ENCODE assay signal across 12 cellular contexts in genomic region chr1:37752213-37752582, GRCh38. TPM values are rescaled to one million over a fixed set of nuclear protein-coding genes. Genes with fewer than 3 reads are reported as not detected.
DNase-seq lines count a peak whose midpoint lies in the region; ATAC-seq, FAIRE-seq and TF ChIP-seq lines count a peak whose summit lies in the region.
"Had no signal": no experiment of that assay in that cellular context is flagged by ENCODE, and none has a peak within 500 bp of the region (broad histone marks: within the 10 kb centered on the region; RNA-seq: fewer than 3 reads in every experiment).

No MANE protein-coding gene starts in this region.

- no peak overlapping the region for H3K4me2 ChIP-seq in endothelial cell of umbilical vein (ENCODE audit: insufficient read depth, low read length)

- no peaks in the 10 kb centered on the region for H4K20me1 ChIP-seq in endothelial cell of umbilical vein (replicated peaks; ENCODE audit: control insufficient read depth, extremely low read depth, insufficient read depth, low read length)

- no TSS peak for BruUV-seq in endothelial cell of umbilical vein (replicated peaks; lab: Mats Ljungman, UMichigan)

- H3K4me1 ChIP-seq in Peyer's patch: peaks cover 0 to 17% (median 0%) of the 10 kb centered on the region in 4 donors
- no peaks in the 10 kb centered on the region for H3K4me1 ChIP-seq in endothelial cell of umbilical vein (ENCODE audit: control insufficient read depth, extremely low read depth, insufficient read depth, low read length)

- no peaks in the 10 kb centered on the region for H3K9me1 ChIP-seq in endothelial cell of umbilical vein (replicated peaks; ENCODE audit: control insufficient read depth, extremely low read depth, insufficient read depth, low read length)

- H3K27me3 ChIP-seq in Peyer's patch (peaks cover 0 to 14% of the 10 kb centered on the region in 2 donors), endothelial cell of umbilical vein (ENCODE audit: control insufficient read depth in 2 of 2, insufficient read depth in 2 of 2, low read length in 2 of 2) (peaks cover 25 to 33% of the 10 kb centered on the region in 2 experiments)

- no peak for TF ChIP-seq POLR2A in Peyer's patch (IDR thresholded peaks at IDR 0.05)
- no peak for TF ChIP-seq POLR2A in endothelial cell of umbilical vein (IDR thresholded peaks at IDR 0.05; ENCODE audit: low read depth, low read length)

- no peaks in the 10 kb centered on the region for H3K9me3 ChIP-seq in Peyer's patch
- no peaks in the 10 kb centered on the region for H3K9me3 ChIP-seq in endothelial cell of umbilical vein (replicated peaks; ENCODE audit: control insufficient read depth, insufficient read depth, low read length)

- no peak for ATAC-seq in activated CD4-positive, alpha-beta T cell treated with anti-CD3 and anti-CD28 coated beads for 36 hours
- no peak for ATAC-seq in GM19328 (IDR thresholded peaks at IDR 0.05; ENCODE audit: unreplicated experiment)

- intact Hi-C loops in activated CD4-positive, alpha-beta T cell treated with anti-CD3 and anti-CD28 coated beads for 36 hours (cut with DNase I, micrococcal nuclease): no loop called here
- intact Hi-C loops in endothelial cell of umbilical vein (cut with micrococcal nuclease): no loop called here

- H3K4me3 ChIP-seq in Peyer's patch: peak overlapping the region; percentile 30 to 73 (median 58)
- no peak overlapping the region for H3K4me3 ChIP-seq in endothelial cell of umbilical vein (replicated peaks in 1 of 3; ENCODE audit: insufficient read depth in 1 of 3, low read depth in 1 of 3, low read length in 3 of 3)

- peak overlapping the region in 1 of 4 donors; percentile 19 for H3K27ac ChIP-seq in Peyer's patch
- H3K27ac ChIP-seq in endothelial cell of umbilical vein (ENCODE audit: insufficient read depth, low read depth, low read length): no peak overlapping the region

- H3K4me3 Mint-ChIP-seq in activated CD4-positive, alpha-beta T cell treated with anti-CD3 and anti-CD28 coated beads for 36 hours: peak overlapping the region; percentile 57

- dilution Hi-C loops in endothelial cell of umbilical vein (cut with MboI; ENCODE audit: extremely low pct_ligation_motif_present, low sequenced_read_pairs): no loop called here

- H3K36me3 ChIP-seq in Peyer's patch (no peaks in the 10 kb centered on the region), endothelial cell of umbilical vein (ENCODE audit: control insufficient read depth in 2 of 2, extremely low read depth in 1 of 2, insufficient read depth in 2 of 2, low read length in 2 of 2) (no peaks in the 10 kb centered on the region)

- H3K4me1 Mint-ChIP-seq in activated CD4-positive, alpha-beta T cell treated with anti-CD3 and anti-CD28 coated beads for 36 hours: peaks cover 18% of the 10 kb centered on the region

- H3K27me3 Mint-ChIP-seq in activated CD4-positive, alpha-beta T cell treated with anti-CD3 and anti-CD28 coated beads for 36 hours: peaks cover 46% of the 10 kb centered on the region

- POLR2A ChIA-PET in activated CD4-positive, alpha-beta T cell treated with anti-CD3 and anti-CD28 coated beads for 36 hours (lab: Charles Lee): no interaction called here
- POLR2A ChIA-PET in endothelial cell of umbilical vein (lab: Charles Lee): no interaction called here

- no peak for TF ChIP-seq CTCF in Peyer's patch (IDR thresholded peaks at IDR 0.05)
- TF ChIP-seq CTCF in endothelial cell of umbilical vein (IDR thresholded peaks at IDR 0.05; ENCODE audit: extremely low read depth in 1 of 2, insufficient read depth in 1 of 2, low read depth in 1 of 2, low read length in 2 of 2): no peak

- H3K27ac Mint-ChIP-seq in activated CD4-positive, alpha-beta T cell treated with anti-CD3 and anti-CD28 coated beads for 36 hours: no peak overlapping the region

- no peaks in the 10 kb centered on the region for H3K36me3 Mint-ChIP-seq in activated CD4-positive, alpha-beta T cell treated with anti-CD3 and anti-CD28 coated beads for 36 hours (ENCODE audit: low read depth)

- no peak overlapping the region for H2AFZ ChIP-seq in endothelial cell of umbilical vein (ENCODE audit: low read depth, low read length)

- FAIRE-seq in endothelial cell of umbilical vein (lab: Jason Lieb, UNC): no peak
- FAIRE-seq: H54 had no signal

- no peak overlapping the region for H3K9ac ChIP-seq in endothelial cell of umbilical vein (replicated peaks; ENCODE audit: extremely low read depth, insufficient read depth, low read length)

- DNase-seq in activated CD4-positive, alpha-beta T cell treated with anti-CD3 and anti-CD28 coated beads for 36 hours: no peak
- DNase-seq in activated CD4-positive, alpha-beta T cell treated with anti-CD3 and anti-CD28 coated beads for 48 hours: no peak
- DNase-seq in Peyer's patch (no peak), endothelial cell of umbilical vein (ENCODE audit: low read depth, low spot score) (no peak), retina (peak; percentile 41), DMS153 (lab: John Stamatoyannopoulos, UW) (no peak)
- DNase-seq in activated CD4-positive, CD25-positive, alpha-beta regulatory T cell (lab: John Stamatoyannopoulos, UW): no peak
- DNase-seq: cortex of kidney, kidney glomerular epithelial cell had no signal

- no peaks in the 10 kb centered on the region for H3K9me3 Mint-ChIP-seq in activated CD4-positive, alpha-beta T cell treated with anti-CD3 and anti-CD28 coated beads for 36 hours (ENCODE audit: low read depth)

- CTCF ChIA-PET in activated CD4-positive, alpha-beta T cell treated with anti-CD3 and anti-CD28 coated beads for 36 hours (lab: Charles Lee): no interaction called here
- CTCF ChIA-PET in endothelial cell of umbilical vein (lab: Charles Lee): no interaction called here

- H3K79me2 ChIP-seq in endothelial cell of umbilical vein (ENCODE audit: control insufficient read depth, insufficient read depth, low read length): no peaks in the 10 kb centered on the region

RNA-seq across cellular contexts. Expression of gene EPHA10, which starts 12.7 kb away (rescaled TPM):
- total RNA-seq in activated CD4-positive, alpha-beta T cell treated with anti-CD3 and anti-CD28 coated beads for 36 hours: under 1 TPM; 0.43 to 0.51 TPM
- 10 to 100 TPM in 3 of 4 donors, 1 to 10 TPM in 1; 9.9 to 67.8 (median 58.0) TPM for total RNA-seq in Peyer's patch
- total RNA-seq in endothelial cell of umbilical vein: not detected in 2 replicates
- polyA plus RNA-seq in endothelial cell of umbilical vein: not detected in 2 replicates
- polyA plus RNA-seq in endothelial cell of umbilical vein (2011; cell fraction: cytosol; rRNA removed): not detected in 2 replicates
- polyA plus RNA-seq in endothelial cell of umbilical vein (2011; cell fraction: nucleus; rRNA removed): 0.03 TPM in 1 of 2 replicates, not detected in the other
- polyA plus RNA-seq in endothelial cell of umbilical vein (2012): not detected in 2 replicates
- polyA minus RNA-seq in endothelial cell of umbilical vein: not detected in 2 replicates
- polyA minus RNA-seq in endothelial cell of umbilical vein (2011; cell fraction: cytosol; rRNA and poly(A)+ RNA removed): 0.72 TPM
- polyA minus RNA-seq in endothelial cell of umbilical vein (2011; cell fraction: nucleus; rRNA and poly(A)+ RNA removed): not detected in 2 replicates
- polyA plus RNA-seq: AG04450 had no signal

RNA-seq across cellular contexts. Expression of gene MANEAL, which starts 41.4 kb away (rescaled TPM):
- 1 to 10 TPM; 1.0 TPM for total RNA-seq in activated CD4-positive, alpha-beta T cell treated with anti-CD3 and anti-CD28 coated beads for 36 hours
- total RNA-seq in Peyer's patch (1 to 10 TPM; 3.3 to 3.8 (median 3.6) TPM), endothelial cell of umbilical vein (0.66 and 0.92 TPM in 2 replicates)
- 1.3 and 1.9 TPM in 2 replicates for polyA plus RNA-seq in endothelial cell of umbilical vein
- 1.1 and 1.2 TPM in 2 replicates for polyA plus RNA-seq in endothelial cell of umbilical vein (2011; cell fraction: cytosol; rRNA removed)
- 0.25 and 0.45 TPM in 2 replicates for polyA plus RNA-seq in endothelial cell of umbilical vein (2011; cell fraction: nucleus; rRNA removed)
- polyA plus RNA-seq in endothelial cell of umbilical vein (2012): 0.55 and 0.80 TPM in 2 replicates
- polyA minus RNA-seq in endothelial cell of umbilical vein: 1.2 and 3.7 TPM in 2 replicates
- 40.5 TPM for polyA minus RNA-seq in endothelial cell of umbilical vein (2011; cell fraction: cytosol; rRNA and poly(A)+ RNA removed)
- polyA minus RNA-seq in endothelial cell of umbilical vein (2011; cell fraction: nucleus; rRNA and poly(A)+ RNA removed): 0.58 TPM in 1 of 2 replicates, not detected in the other

RNA-seq across cellular contexts. Expression of gene C1orf122, which starts 55.4 kb away (rescaled TPM):
- 10 to 100 TPM; 10.8 to 17.9 TPM for total RNA-seq in activated CD4-positive, alpha-beta T cell treated with anti-CD3 and anti-CD28 coated beads for 36 hours
- 100 to 1,000 TPM in 1 of 4 donors, 10 to 100 TPM in 3; 27.2 to 178 (median 39.6) TPM for total RNA-seq in Peyer's patch
- 32.8 and 36.5 TPM in 2 replicates for total RNA-seq in endothelial cell of umbilical vein
- polyA plus RNA-seq in endothelial cell of umbilical vein: 38.8 and 54.0 TPM in 2 replicates
- polyA plus RNA-seq in endothelial cell of umbilical vein (2011; cell fraction: cytosol; rRNA removed): 14.0 and 22.0 TPM in 2 replicates
- 10.4 and 11.9 TPM in 2 replicates for polyA plus RNA-seq in endothelial cell of umbilical vein (2011; cell fraction: nucleus; rRNA removed)
- 11.3 and 23.4 TPM in 2 replicates for polyA plus RNA-seq in endothelial cell of umbilical vein (2012)
- polyA minus RNA-seq in endothelial cell of umbilical vein: 9.0 and 9.3 TPM in 2 replicates
- polyA minus RNA-seq in endothelial cell of umbilical vein (2011; cell fraction: cytosol; rRNA and poly(A)+ RNA removed): 29.6 TPM
- polyA minus RNA-seq in endothelial cell of umbilical vein (2011; cell fraction: nucleus; rRNA and poly(A)+ RNA removed): 1.8 and 2.7 TPM in 2 replicates

RNA-seq across cellular contexts. Expression of gene YRDC, which starts 55.8 kb away (rescaled TPM):
- 10 to 100 TPM; 22.9 to 36.3 TPM for total RNA-seq in activated CD4-positive, alpha-beta T cell treated with anti-CD3 and anti-CD28 coated beads for 36 hours
- total RNA-seq in Peyer's patch: 10 to 100 TPM in 2 of 4 donors, 1 to 10 TPM in 2; 8.1 to 12.9 (median 9.7) TPM
- total RNA-seq in endothelial cell of umbilical vein: 19.2 and 20.4 TPM in 2 replicates
- polyA plus RNA-seq in endothelial cell of umbilical vein: 20.4 and 20.5 TPM in 2 replicates
- polyA plus RNA-seq in endothelial cell of umbilical vein (2011; cell fraction: cytosol; rRNA removed): 23.5 and 23.7 TPM in 2 replicates
- polyA plus RNA-seq in endothelial cell of umbilical vein (2011; cell fraction: nucleus; rRNA removed): 12.2 and 12.7 TPM in 2 replicates
- polyA plus RNA-seq in endothelial cell of umbilical vein (2012): 19.8 and 22.8 TPM in 2 replicates
- polyA minus RNA-seq in endothelial cell of umbilical vein: 15.2 and 17.0 TPM in 2 replicates
- 22.2 TPM for polyA minus RNA-seq in endothelial cell of umbilical vein (2011; cell fraction: cytosol; rRNA and poly(A)+ RNA removed)
- polyA minus RNA-seq in endothelial cell of umbilical vein (2011; cell fraction: nucleus; rRNA and poly(A)+ RNA removed): 5.9 and 6.9 TPM in 2 replicates

RNA-seq across cellular contexts. Expression of gene CDCA8, which starts 59.9 kb away (rescaled TPM):
- 10 to 100 TPM; 61.2 to 61.7 TPM for total RNA-seq in activated CD4-positive, alpha-beta T cell treated with anti-CD3 and anti-CD28 coated beads for 36 hours
- total RNA-seq in Peyer's patch: 1 to 10 TPM; 3.1 to 7.4 (median 4.0) TPM
- 43.7 and 45.7 TPM in 2 replicates for total RNA-seq in endothelial cell of umbilical vein
- 36.2 and 38.5 TPM in 2 replicates for polyA plus RNA-seq in endothelial cell of umbilical vein
- polyA plus RNA-seq in endothelial cell of umbilical vein (2011; cell fraction: cytosol; rRNA removed): 42.7 and 50.4 TPM in 2 replicates
- 27.3 and 34.2 TPM in 2 replicates for polyA plus RNA-seq in endothelial cell of umbilical vein (2011; cell fraction: nucleus; rRNA removed)
- polyA plus RNA-seq in endothelial cell of umbilical vein (2012): 16.9 and 37.5 TPM in 2 replicates
- 33.6 and 34.6 TPM in 2 replicates for polyA minus RNA-seq in endothelial cell of umbilical vein
- 32.9 TPM for polyA minus RNA-seq in endothelial cell of umbilical vein (2011; cell fraction: cytosol; rRNA and poly(A)+ RNA removed)
- 10.1 and 12.5 TPM in 2 replicates for polyA minus RNA-seq in endothelial cell of umbilical vein (2011; cell fraction: nucleus; rRNA and poly(A)+ RNA removed)

Comparison
In these comparisons a context has a peak if more than half of its experiments do, and no peak if none do; other contexts are left out.
1. H3K4me3 ChIP-seq: peak in Peyer's patch (4 of 4); none in endothelial cell of umbilical vein (0 of 3).
2. RNA of gene EPHA10, which starts 12.7 kb away (total RNA-seq): 9.9 to 67.8 TPM in Peyer's patch; 0.43 to 0.51 TPM in activated CD4-positive, alpha-beta T cell treated with anti-CD3 and anti-CD28 coated beads for 36 hours and not detected in endothelial cell of umbilical vein; every median in the first group is over 4 times any median in the second.